Comparison of ENCODE assay signal across 25 cellular contexts in the genomic region with DNA sequence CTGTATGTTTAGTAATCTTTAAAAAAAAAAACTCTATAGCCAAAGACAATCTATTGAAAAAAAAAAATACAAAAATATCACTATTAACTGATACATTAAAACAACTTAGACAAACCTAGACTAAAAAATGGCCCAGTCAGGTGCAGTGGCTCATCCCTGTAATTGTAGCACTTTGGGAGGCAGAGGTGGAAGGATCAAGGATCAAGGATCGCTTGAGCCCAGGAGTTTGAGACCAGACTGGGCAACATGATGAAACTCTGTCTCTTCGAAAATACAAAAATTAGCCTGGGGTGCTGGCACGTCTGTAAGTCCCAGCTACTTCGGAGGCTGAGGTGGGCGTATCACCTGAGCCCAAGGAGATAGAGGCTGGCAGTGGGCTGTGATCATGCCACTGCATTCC.
"Had no signal": no experiment of that assay in that cellular context is flagged by ENCODE, and none has a peak within 500 bp of the region (broad histone marks: within the 10 kb centered on the region; RNA-seq: fewer than 3 reads in every experiment).

No MANE protein-coding gene starts in this region.

- H3K27me3 ChIP-seq: heart right ventricle, hepatocyte, ovary, sigmoid colon, spleen, stomach, testis, thyroid gland, transverse colon, upper lobe of right lung had no signal

- H3K36me3 ChIP-seq: ovary, prostate gland, thyroid gland, transverse colon had no signal

- H3K4me3 ChIP-seq: heart right ventricle, hepatocyte, left ventricle myocardium inferior, lung, ovary, prostate gland, sigmoid colon, spleen, stomach, testis, thyroid gland, transverse colon, upper lobe of right lung had no signal

- H3K4me1 ChIP-seq: left ventricle myocardium inferior, prostate gland, sigmoid colon, spleen, stomach, testis, thyroid gland, transverse colon, upper lobe of right lung had no signal

- H3K27ac Mint-ChIP-seq: mesothelial cell of epicardium; stimulated activated naive B cell treated with anti-CD40 and anti-IgM and Interleukin-4, amounts not matched to agents 10 μg/mL and 1 μg/mL and 100 μg/mL, for 72 hours had no signal

- H3K36me3 Mint-ChIP-seq: natural killer cell treated with Interleukin-12 subunit alpha and Interleukin-12 subunit beta and Interleukin-15 and Interleukin-18, amount 100 ng/mL, for 72 hours had no signal

- DNase-seq: heart right ventricle; islet precursor cell; left ventricle myocardium inferior; mesendoderm; naive B cell; ovary; retina; right cardiac atrium; sigmoid colon; small intestine; spleen; stimulated activated CD4-positive, alpha-beta T cell treated with anti-CD3 and anti-CD28 coated beads, Interleukin-4, amount 100 ng/mL, for 4 hours; stimulated activated CD8-positive, alpha-beta memory T cell treated with anti-CD3 and anti-CD28 coated beads, Interleukin-4, amount 100 ng/mL, for 48 hours; stimulated activated naive B cell treated with anti-CD40 and anti-IgM and Interleukin-4, amounts not matched to agents 10 μg/mL and 1 μg/mL and 100 μg/mL, for 72 hours; stimulated activated naive CD8-positive, alpha-beta T cell treated with anti-CD3 and anti-CD28 coated beads, Interleukin-15, Interleukin-2, amounts not matched to agents 100 U/mL and 50 U/mL, for 24 hours; stomach; testis; thyroid gland; transverse colon; upper lobe of right lung had no signal

- H3K4me1 Mint-ChIP-seq: mesothelial cell of epicardium had no signal

- ATAC-seq: heart right ventricle; natural killer cell treated with Interleukin-12 subunit alpha and Interleukin-12 subunit beta and Interleukin-15 and Interleukin-18, amount 100 ng/mL, for 72 hours; right cardiac atrium; stimulated activated naive B cell treated with anti-CD40 and anti-IgM and Interleukin-4, amounts not matched to agents 10 μg/mL and 1 μg/mL and 100 μg/mL, for 72 hours; stimulated activated naive CD8-positive, alpha-beta T cell treated with anti-CD3 and anti-CD28 coated beads, Interleukin-15, Interleukin-2, amounts not matched to agents 100 U/mL and 50 U/mL, for 24 hours; upper lobe of right lung had no signal

- H3K4me3 Mint-ChIP-seq: mesothelial cell of epicardium; natural killer cell treated with Interleukin-12 subunit alpha and Interleukin-12 subunit beta and Interleukin-15 and Interleukin-18, amount 100 ng/mL, for 72 hours; stimulated activated naive B cell treated with anti-CD40 and anti-IgM and Interleukin-4, amounts not matched to agents 10 μg/mL and 1 μg/mL and 100 μg/mL, for 72 hours had no signal

- H3K27me3 Mint-ChIP-seq: naive B cell; natural killer cell treated with Interleukin-12 subunit alpha and Interleukin-12 subunit beta and Interleukin-15 and Interleukin-18, amount 100 ng/mL, for 72 hours; stimulated activated naive B cell treated with anti-CD40 and anti-IgM and Interleukin-4, amounts not matched to agents 10 μg/mL and 1 μg/mL and 100 μg/mL, for 72 hours had no signal

- H3K27ac ChIP-seq: heart right ventricle, hepatocyte, left ventricle myocardium inferior, ovary, prostate gland, sigmoid colon, spleen, stomach, testis, thyroid gland, transverse colon, upper lobe of right lung had no signal

- H3K9me3 ChIP-seq: ovary, prostate gland, sigmoid colon, stomach, testis, thyroid gland, transverse colon, upper lobe of right lung had no signal

- H2AFZ ChIP-seq: hepatocyte had no signal

- H3K9me3 Mint-ChIP-seq: naive B cell; natural killer cell treated with Interleukin-12 subunit alpha and Interleukin-12 subunit beta and Interleukin-15 and Interleukin-18, amount 100 ng/mL, for 72 hours; stimulated activated naive B cell treated with anti-CD40 and anti-IgM and Interleukin-4, amounts not matched to agents 10 μg/mL and 1 μg/mL and 100 μg/mL, for 72 hours had no signal

- H3K4me2 ChIP-seq: hepatocyte had no signal
